1 cellular context compared by ENCODE assay signal in genomic region chr11:4094348-4095291, GRCh38.
TF ChIP-seq lines count a peak whose summit lies in the region.

Gene RRM1 (plus strand): TSS chr11:4094799. CDS start chr11:4095013, 214 bp downstream.

TF ChIP-seq in GM12878, 131 proteins besides CTCF, POLR2A, EP300 and RAD21 (continued from another document):
- no peak for TF ChIP-seq PRDM15 (CRISPR knock-in tag; IDR thresholded peaks at IDR 0.05)
